9 cellular contexts compared by ENCODE assay signal in genomic region chr1:35539824-35540261, GRCh38. TPM values are rescaled to one million over a fixed set of nuclear protein-coding genes. Genes with fewer than 3 reads are reported as not detected.
A peak's percentile ranks its signal among the peaks of the same experiment; 100 is the strongest.
DNase-seq lines count a peak whose midpoint lies in the region; ATAC-seq, FAIRE-seq and TF ChIP-seq lines count a peak whose summit lies in the region.
"Had no signal": no experiment of that assay in that cellular context is flagged by ENCODE, and none has a peak within 500 bp of the region (broad histone marks: within the 10 kb centered on the region; RNA-seq: fewer than 3 reads in every experiment).

No MANE protein-coding gene starts in this region.

- peak overlapping the region; percentile 88 to 93 for H3K27ac Mint-ChIP-seq in natural killer cell treated with Interleukin-12 subunit alpha and Interleukin-12 subunit beta and Interleukin-15 and Interleukin-18, amount 100 ng/mL, for 72 hours

- TF ChIP-seq POLR2A in K562 (conservative IDR thresholded peaks at IDR 0.05) (no peak), suprapubic skin (IDR thresholded peaks at IDR 0.05) (no peak)

- POLR2A ChIA-PET in K562 (lab: Yijun Ruan, JAX), result interaction anchor here (0.6 to 0.7 kb wide), 2 partner anchors 9 to 175 kb away, joined by 3 read pairs; no protein-coding TSS in a partner anchor

- peaks cover 22% of the 10 kb centered on the region; the same call in 2 of the 3 replicates for H3K79me2 ChIP-seq in K562 (ENCODE audit: control insufficient read depth, insufficient read depth, low read length)

- peaks cover 37 to 46% of the 10 kb centered on the region in 2 donors for H3K4me1 Mint-ChIP-seq in natural killer cell treated with Interleukin-12 subunit alpha and Interleukin-12 subunit beta and Interleukin-15 and Interleukin-18, amount 100 ng/mL, for 72 hours (ENCODE audit: low read depth in 2 of 2)

- H3K4me1 ChIP-seq in HUES64 (ENCODE audit: insufficient read depth, low read length) (peaks cover 42% of the 10 kb centered on the region), K562 (replicated peaks in 1 of 2; ENCODE audit: control insufficient read depth in 2 of 2, insufficient read depth in 2 of 2, low read length in 2 of 2) (no peaks in the 10 kb centered on the region; a peak in 1 of 5 replicates), suprapubic skin (peaks cover 49% of the 10 kb centered on the region)

- H3K9ac ChIP-seq in HUES64 (ENCODE audit: low read depth, low read length), result no peak overlapping the region
- H3K9ac ChIP-seq in K562 (ENCODE audit: insufficient read depth in 1 of 2, low read depth in 2 of 2, low read length in 2 of 2), result no peak overlapping the region

- ATAC-seq in K562, result no peak
- peak; percentile 65 to 85 for ATAC-seq in natural killer cell treated with Interleukin-12 subunit alpha and Interleukin-12 subunit beta and Interleukin-15 and Interleukin-18, amount 100 ng/mL, for 72 hours
- ATAC-seq in HG02970 (IDR thresholded peaks at IDR 0.05; ENCODE audit: low FRiP score, unreplicated experiment), result no peak

- intact Hi-C loops in K562 (cut with micrococcal nuclease), result no loop called here

- H3K27ac ChIP-seq in HUES64 (ENCODE audit: low read depth, low read length) (0 out of 2 replicates have a peak overlapping the region, but pooled peaks have one; percentile 25), K562 (ENCODE audit: extremely low read depth, low read depth, low read length) (no peak overlapping the region), suprapubic skin (no peak overlapping the region)

- no peaks in the 10 kb centered on the region for H3K9me3 Mint-ChIP-seq in natural killer cell treated with Interleukin-12 subunit alpha and Interleukin-12 subunit beta and Interleukin-15 and Interleukin-18, amount 100 ng/mL, for 72 hours

- peaks cover 4% of the 10 kb centered on the region for H3K36me3 Mint-ChIP-seq in natural killer cell treated with Interleukin-12 subunit alpha and Interleukin-12 subunit beta and Interleukin-15 and Interleukin-18, amount 100 ng/mL, for 72 hours

- no peak for FAIRE-seq in K562 (lab: Jason Lieb, UNC)

- H4K20me1 ChIP-seq in K562 (replicated peaks; ENCODE audit: control insufficient read depth, insufficient read depth, low read length), result no peaks in the 10 kb centered on the region

- peak overlapping the region; percentile 74 for H3K4me3 Mint-ChIP-seq in natural killer cell treated with Interleukin-12 subunit alpha and Interleukin-12 subunit beta and Interleukin-15 and Interleukin-18, amount 100 ng/mL, for 72 hours

- no peak for TF ChIP-seq RAD21 in K562 (CRISPR knock-in tag; conservative IDR thresholded peaks at IDR 0.05 in 1 of 2, IDR thresholded peaks at IDR 0.05 in 1 of 2)

- TF ChIP-seq EP300 in K562 (IDR thresholded peaks at IDR 0.05; ENCODE audit: low read length) (no peak), suprapubic skin (IDR thresholded peaks at IDR 0.05) (no peak)

- no peak overlapping the region for H3K4me2 ChIP-seq in K562 (ENCODE audit: insufficient read depth, low read length)

- BruUV-seq in K562 (replicated peaks; lab: Mats Ljungman, UMichigan), result no TSS peak

- H3K27me3 Mint-ChIP-seq in natural killer cell treated with Interleukin-12 subunit alpha and Interleukin-12 subunit beta and Interleukin-15 and Interleukin-18, amount 100 ng/mL, for 72 hours, result no peaks in the 10 kb centered on the region

- WGBS in HUES64, result 93% methylated on average over 1 of the region's 1 CpG
- WGBS in K562 (ENCODE audit: insufficient coverage, low coverage, missing lambda C conversion rate), result 67% methylated on average over 1 of the region's 1 CpG
- 30% methylated on average over 1 of the region's 1 CpG for WGBS in suprapubic skin

- no peaks in the 10 kb centered on the region for H3K9me1 ChIP-seq in K562 (ENCODE audit: control insufficient read depth, insufficient read depth, low read length)

- in situ Hi-C loops in K562 (cut with MboI), result loop anchor here (10.0 kb wide), 1 partner anchor 345 kb away; the partner anchor contains the start of gene SFPQ

- H3K9me3 ChIP-seq in HUES64 (ENCODE audit: insufficient read depth, low read depth, low read length) (no peaks in the 10 kb centered on the region), K562 (replicated peaks; ENCODE audit: control insufficient read depth, insufficient read depth, low read depth, low read length) (no peaks in the 10 kb centered on the region), suprapubic skin (no peaks in the 10 kb centered on the region)

- peaks cover 31% of the 10 kb centered on the region for H3K36me3 ChIP-seq in HUES64 (ENCODE audit: insufficient read depth, low read length)
- peaks cover 39% of the 10 kb centered on the region; the same call in 2 of the 3 replicates for H3K36me3 ChIP-seq in K562 (ENCODE audit: control insufficient read depth, insufficient read depth, low read length)
- no peaks in the 10 kb centered on the region for H3K36me3 ChIP-seq in suprapubic skin

- TF ChIP-seq CTCF in K562 (IDR thresholded peaks at IDR 0.05 in 2 of 3, conservative IDR thresholded peaks at IDR 0.05 in 1 of 3; ENCODE audit: insufficient read depth in 2 of 3, low read depth in 1 of 3, low read length in 3 of 3) (no peak), suprapubic skin (IDR thresholded peaks at IDR 0.05) (no peak)

- no peaks in the 10 kb centered on the region for H3K27me3 ChIP-seq in HUES64 (ENCODE audit: insufficient read depth, low read length)
- H3K27me3 ChIP-seq in K562 (ENCODE audit: control insufficient read depth in 2 of 2, insufficient read depth in 2 of 2, low read length in 2 of 2), result no peaks in the 10 kb centered on the region
- no peaks in the 10 kb centered on the region for H3K27me3 ChIP-seq in suprapubic skin

- H3K4me3 ChIP-seq in HUES64 (ENCODE audit: low read length) (no peak overlapping the region), K562 (no peak overlapping the region), suprapubic skin (no peak overlapping the region)

- no peak overlapping the region for H2AFZ ChIP-seq in K562 (ENCODE audit: low read depth, low read length)

- peak; percentile 22 for DNase-seq in ELR (ENCODE audit: low read depth)
- no peak for DNase-seq in K562 (ENCODE audit: extremely low read depth in 1 of 4, low spot score in 3 of 4)
- DNase-seq in natural killer cell treated with Interleukin-12 subunit alpha and Interleukin-12 subunit beta and Interleukin-15 and Interleukin-18, amount 100 ng/mL, for 72 hours (ENCODE audit: low spot score), result no peak
- DNase-seq in amniotic stem cell (lab: John Stamatoyannopoulos, UW), result no peak
- no peak for DNase-seq in NCI-H1694 treated with DMSO at 0.1 percent for 48 hours (lab: John Stamatoyannopoulos, UW)
- no peak for DNase-seq in suprapubic skin (ENCODE audit: low spot score in 2 of 2)
- DNase-seq: SIG-M5 had no signal

- CTCF ChIA-PET in K562 (lab: Yijun Ruan, JAX; ENCODE audit: low intra/inter-chr PET ratio), result no interaction called here

RNA-seq across cellular contexts. Expression of gene KIAA0319L, which starts 17.4 kb away (rescaled TPM):
- polyA plus RNA-seq in HUES64 (2013, experiment 1 of 2), result 34.0 TPM
- 38.1 TPM for polyA plus RNA-seq in HUES64 (2013, experiment 2 of 2)
- total RNA-seq in K562 (2011; cell fraction: chromatin; rRNA removed; ENCODE audit: low replicate concordance), result 218 and 257 TPM in 2 replicates
- total RNA-seq in K562 (2011; cell fraction: nucleolus; rRNA removed), result 151 and 178 TPM in 2 replicates
- total RNA-seq in K562 (2011; cell fraction: nucleoplasm; rRNA removed), result 203 and 242 TPM in 2 replicates
- total RNA-seq in K562 (2014; rRNA removed) (22.7 and 26.9 TPM in 2 replicates), K562 (2014; rRNA removed; fragmentation: Illumina TruSeq; extraction: Trizol) (29.3 and 30.2 TPM in 2 replicates), K562 (2015; rRNA removed; fragmentation: Illumina TruSeq; extraction: Trizol) (25.0 and 27.4 TPM in 2 replicates), K562 (2021) (32.7 and 33.2 TPM in 2 replicates), suprapubic skin (100 to 1,000 TPM in 2 of 4 donors, 10 to 100 TPM in 2; 52.1 to 124 (median 83.5) TPM)
- polyA plus RNA-seq in K562 (2011; rRNA removed) (51.7 and 66.5 TPM in 2 replicates), K562 (2014; fragmentation: Illumina TruSeq; extraction: Trizol) (32.2 and 40.1 TPM in 2 replicates), K562 (2014; fragmentation: Nextera tagmentation; extraction: Ambion mirVana) (1 to 10 TPM; 2.4 to 5.9 TPM), K562 (2014; rRNA removed) (23.4 and 28.5 TPM in 2 replicates)
- 29.9 and 48.2 TPM in 2 replicates for polyA plus RNA-seq in K562 (2011; cell fraction: cytosol; rRNA removed)
- polyA plus RNA-seq in K562 (2011; cell fraction: nucleus; rRNA removed), result 76.5 and 77.3 TPM in 2 replicates
- polyA plus RNA-seq in K562 (2012), result 29.4 and 50.6 TPM in 2 replicates
- polyA minus RNA-seq in K562 (2011; rRNA and poly(A)+ RNA removed), result 84.3 and 87.6 TPM in 2 replicates
- 28.8 and 38.0 TPM in 2 replicates for polyA minus RNA-seq in K562 (2011; cell fraction: cytosol; rRNA and poly(A)+ RNA removed)
- 47.7 and 95.0 TPM in 2 replicates for polyA minus RNA-seq in K562 (2011; cell fraction: nucleus; rRNA and poly(A)+ RNA removed)
- total RNA-seq in natural killer cell treated with Interleukin-12 subunit alpha and Interleukin-12 subunit beta and Interleukin-15 and Interleukin-18, amount 100 ng/mL, for 72 hours, result 10 to 100 TPM; 58.6 to 88.8 TPM

RNA-seq across cellular contexts. Expression of gene NCDN, which starts 17.8 kb away (rescaled TPM):
- 31.5 TPM for polyA plus RNA-seq in HUES64 (2013, experiment 1 of 2)
- 23.2 TPM for polyA plus RNA-seq in HUES64 (2013, experiment 2 of 2)
- total RNA-seq in K562 (2011; cell fraction: chromatin; rRNA removed; ENCODE audit: low replicate concordance), result 18.2 and 51.7 TPM in 2 replicates
- 35.4 and 36.2 TPM in 2 replicates for total RNA-seq in K562 (2011; cell fraction: nucleolus; rRNA removed)
- 27.1 and 28.9 TPM in 2 replicates for total RNA-seq in K562 (2011; cell fraction: nucleoplasm; rRNA removed)
- total RNA-seq in K562 (2014; rRNA removed) (16.4 and 20.4 TPM in 2 replicates), K562 (2014; rRNA removed; fragmentation: Illumina TruSeq; extraction: Trizol) (4.5 and 5.4 TPM in 2 replicates), K562 (2015; rRNA removed; fragmentation: Illumina TruSeq; extraction: Trizol) (10.7 and 13.3 TPM in 2 replicates), K562 (2021) (33.5 and 35.1 TPM in 2 replicates), suprapubic skin (10 to 100 TPM; 14.1 to 26.2 (median 24.1) TPM)
- polyA plus RNA-seq in K562 (2011; rRNA removed) (8.1 and 14.6 TPM in 2 replicates), K562 (2014; fragmentation: Illumina TruSeq; extraction: Trizol) (16.0 and 26.9 TPM in 2 replicates), K562 (2014; fragmentation: Nextera tagmentation; extraction: Ambion mirVana) (1 to 10 TPM; 1.9 to 2.6 TPM), K562 (2014; rRNA removed) (20.0 and 24.8 TPM in 2 replicates)
- polyA plus RNA-seq in K562 (2011; cell fraction: cytosol; rRNA removed), result 11.3 and 22.9 TPM in 2 replicates
- polyA plus RNA-seq in K562 (2011; cell fraction: nucleus; rRNA removed), result 32.8 and 67.9 TPM in 2 replicates
- 23.9 and 26.1 TPM in 2 replicates for polyA plus RNA-seq in K562 (2012)
- 4.9 and 5.2 TPM in 2 replicates for polyA minus RNA-seq in K562 (2011; rRNA and poly(A)+ RNA removed)
- polyA minus RNA-seq in K562 (2011; cell fraction: cytosol; rRNA and poly(A)+ RNA removed), result 13.6 and 15.4 TPM in 2 replicates
- polyA minus RNA-seq in K562 (2011; cell fraction: nucleus; rRNA and poly(A)+ RNA removed), result 16.6 and 17.4 TPM in 2 replicates
- 10 to 100 TPM; 42.2 to 59.6 TPM for total RNA-seq in natural killer cell treated with Interleukin-12 subunit alpha and Interleukin-12 subunit beta and Interleukin-15 and Interleukin-18, amount 100 ng/mL, for 72 hours

RNA-seq across cellular contexts. Expression of gene TFAP2E, which starts 33.3 kb away (rescaled TPM):
- 0.20 TPM for polyA plus RNA-seq in HUES64 (2013, experiment 1 of 2)
- 0.19 TPM for polyA plus RNA-seq in HUES64 (2013, experiment 2 of 2)
- total RNA-seq in K562 (2011; cell fraction: chromatin; rRNA removed; ENCODE audit: low replicate concordance), result 0.30 and 0.44 TPM in 2 replicates
- total RNA-seq in K562 (2011; cell fraction: nucleolus; rRNA removed), result 0.39 TPM in 1 of 2 replicates, not detected in the other
- 0.81 TPM in 1 of 2 replicates, not detected in the other for total RNA-seq in K562 (2011; cell fraction: nucleoplasm; rRNA removed)
- total RNA-seq in K562 (2014; rRNA removed), result not detected in 2 replicates
- total RNA-seq in K562 (2014; rRNA removed; fragmentation: Illumina TruSeq; extraction: Trizol), result not detected in 2 replicates
- total RNA-seq in K562 (2015; rRNA removed; fragmentation: Illumina TruSeq; extraction: Trizol), result 0.11 TPM in 1 of 2 replicates, not detected in the other
- total RNA-seq in K562 (2021), result not detected in 2 replicates
- 0.07 and 0.11 TPM in 2 replicates for polyA plus RNA-seq in K562 (2011; rRNA removed)
- polyA plus RNA-seq in K562 (2011; cell fraction: cytosol; rRNA removed), result not detected in 2 replicates
- 0.31 and 0.38 TPM in 2 replicates for polyA plus RNA-seq in K562 (2011; cell fraction: nucleus; rRNA removed)
- polyA plus RNA-seq in K562 (2012), result 0.20 and 0.58 TPM in 2 replicates
- not detected in 2 replicates for polyA plus RNA-seq in K562 (2014; fragmentation: Illumina TruSeq; extraction: Trizol)
- under 1 TPM; 0.03 to 0.06 TPM for polyA plus RNA-seq in K562 (2014; fragmentation: Nextera tagmentation; extraction: Ambion mirVana)
- 0.04 and 0.07 TPM in 2 replicates for polyA plus RNA-seq in K562 (2014; rRNA removed)
- polyA minus RNA-seq in K562 (2011; rRNA and poly(A)+ RNA removed), result 0.14 TPM in 1 of 2 replicates, not detected in the other
- polyA minus RNA-seq in K562 (2011; cell fraction: cytosol; rRNA and poly(A)+ RNA removed), result not detected in 2 replicates
- polyA minus RNA-seq in K562 (2011; cell fraction: nucleus; rRNA and poly(A)+ RNA removed), result not detected in 2 replicates
- total RNA-seq in natural killer cell treated with Interleukin-12 subunit alpha and Interleukin-12 subunit beta and Interleukin-15 and Interleukin-18, amount 100 ng/mL, for 72 hours, result 1 to 10 TPM; 3.3 to 5.1 TPM
- 1 to 10 TPM; 3.2 to 9.0 (median 5.2) TPM for total RNA-seq in suprapubic skin

Comparison
In these comparisons a context has a peak if more than half of its experiments do, and no peak if none do; other contexts are left out.
1. ATAC-seq: peak in natural killer cell treated with Interleukin-12 subunit alpha and Interleukin-12 subunit beta and Interleukin-15 and Interleukin-18, amount 100 ng/mL, for 72 hours (2 of 2); none in K562 (single experiment) and HG02970 (single experiment).